In genomic region chr9:125405938-125406811, GRCh38 we compare ENCODE assay signal across 14 cellular contexts.
DNase-seq lines count a peak whose midpoint lies in the region; ATAC-seq and TF ChIP-seq lines count a peak whose summit lies in the region.
"Had no signal": no experiment of that assay in that cellular context is flagged by ENCODE, and none has a peak within 500 bp of the region (broad histone marks: within the 10 kb centered on the region; RNA-seq: fewer than 3 reads in every experiment).

No MANE protein-coding gene starts in this region.

- H2AFZ ChIP-seq in GM23248, result no peak overlapping the region
- H2AFZ ChIP-seq in neuronal stem cell (ENCODE audit: low read length), result no peak overlapping the region

- intact Hi-C loops in upper lobe of right lung (cut with DNase I), result loop anchor here (10.0 kb wide), 2 partner anchors 229 to 829 kb away; no protein-coding TSS in a partner anchor

- no peak overlapping the region for H4K8ac ChIP-seq in neuronal stem cell (ENCODE audit: low read depth, low read length)

- no peaks in the 10 kb centered on the region for H3F3A ChIP-seq in GM23248 (ENCODE audit: insufficient read depth)

- H2BK12ac ChIP-seq in neuronal stem cell (ENCODE audit: low read length), result peak overlapping the region; percentile 77

- TF ChIP-seq CTCF in cardiac fibroblast (IDR thresholded peaks at IDR 0.05; ENCODE audit: low read depth, low read length), result no peak
- no peak for TF ChIP-seq CTCF in upper lobe of right lung (IDR thresholded peaks at IDR 0.05)

- peak overlapping the region; percentile 13 for H2BK15ac ChIP-seq in neuronal stem cell (ENCODE audit: low read length)

- peak overlapping the region; percentile 0 for H3K4ac ChIP-seq in neuronal stem cell (ENCODE audit: low read length)

- no peaks in the 10 kb centered on the region for H3K79me2 ChIP-seq in GM23248 (ENCODE audit: insufficient read depth)

- DNase-seq in GM23248 (peak; percentile 35), NCI-H69 (lab: John Stamatoyannopoulos, UW) (peak; percentile 27), cardiac fibroblast (ENCODE audit: low read depth in 2 of 2) (peak; percentile 13 to 71), neuronal stem cell (ENCODE audit: low spot score) (no peak), NCI-H1436 (lab: John Stamatoyannopoulos, UW) (no peak), upper lobe of right lung (no peak)
- DNase-seq: adrenal gland, DMS 273 treated with DMSO at 0.1 percent for 48 hours, H7, left colon, natural killer cell, NCI-H2107, Peyer's patch had no signal

- no peak overlapping the region for H3K27ac ChIP-seq in GM23248
- no peak overlapping the region for H3K27ac ChIP-seq in neuronal stem cell (replicated peaks; ENCODE audit: low read length)
- no peak overlapping the region for H3K27ac ChIP-seq in upper lobe of right lung
- H3K27ac ChIP-seq: adrenal gland, Peyer's patch had no signal

- H3K9ac ChIP-seq in GM23248 (no peak overlapping the region), neuronal stem cell (ENCODE audit: low read depth, low read length, poor library complexity) (peak overlapping the region; percentile 47)

- H4K91ac ChIP-seq in neuronal stem cell (ENCODE audit: low read depth, low read length, poor library complexity), result peak overlapping the region; percentile 85

- H3K9me3 ChIP-seq in GM23248 (ENCODE audit: low read depth) (no peaks in the 10 kb centered on the region), neuronal stem cell (replicated peaks in 1 of 2; ENCODE audit: control insufficient read depth in 2 of 2, insufficient read depth in 1 of 2, low read depth in 1 of 2, low read length in 2 of 2) (peaks cover 0 to 3% of the 10 kb centered on the region in 2 donors), upper lobe of right lung (no peaks in the 10 kb centered on the region)
- H3K9me3 ChIP-seq: adrenal gland, Peyer's patch had no signal

- peak overlapping the region; percentile 90 for H2AK5ac ChIP-seq in neuronal stem cell (ENCODE audit: low read depth, low read length)

- H4K20me1 ChIP-seq in GM23248 (ENCODE audit: insufficient read depth), result no peaks in the 10 kb centered on the region

- H3K4me2 ChIP-seq in GM23248 (ENCODE audit: unreplicated experiment) (no peak overlapping the region), neuronal stem cell (ENCODE audit: insufficient read depth, low read length, poor library complexity, severe bottlenecking) (no peak overlapping the region)

- H3K4me1 ChIP-seq in GM23248 (ENCODE audit: insufficient read depth) (no peaks in the 10 kb centered on the region), neuronal stem cell (ENCODE audit: control insufficient read depth in 2 of 2, insufficient read depth in 1 of 2, low read depth in 1 of 2, low read length in 2 of 2) (peaks cover 0 to 5% of the 10 kb centered on the region in 2 donors), upper lobe of right lung (peaks cover 4% of the 10 kb centered on the region)

- no peak overlapping the region for H2BK120ac ChIP-seq in neuronal stem cell (ENCODE audit: low read depth, low read length)

- peaks cover 2% of the 10 kb centered on the region for H3K79me1 ChIP-seq in neuronal stem cell (ENCODE audit: low read depth, low read length)

- H3K9me2 ChIP-seq in GM23248 (ENCODE audit: insufficient read depth), result no peaks in the 10 kb centered on the region

- H3K4me3 ChIP-seq in GM23248 (no peak overlapping the region), cardiac fibroblast (replicated peaks in 1 of 2; ENCODE audit: low read depth in 2 of 2, low read length in 2 of 2) (no peak overlapping the region), neuronal stem cell (ENCODE audit: low read length in 2 of 2) (no peak overlapping the region), upper lobe of right lung (no peak overlapping the region)
- H3K4me3 ChIP-seq: adrenal gland, Peyer's patch had no signal

- H3K18ac ChIP-seq in neuronal stem cell (ENCODE audit: low read length), result peak overlapping the region; percentile 83

- H3K27me3 ChIP-seq in GM23248 (replicated peaks; ENCODE audit: insufficient read depth), result no peaks in the 10 kb centered on the region
- peaks cover 0 to 12% (median 12%) of the 10 kb centered on the region in 3 experiments for H3K27me3 ChIP-seq in neuronal stem cell (ENCODE audit: control insufficient read depth in 3 of 3, insufficient read depth in 3 of 3, low read depth in 1 of 3, low read length in 3 of 3)
- H3K27me3 ChIP-seq in upper lobe of right lung, result no peaks in the 10 kb centered on the region
- H3K27me3 ChIP-seq: adrenal gland, Peyer's patch had no signal

- no peak for ATAC-seq in upper lobe of right lung
- ATAC-seq in HG02763 (IDR thresholded peaks at IDR 0.05; ENCODE audit: unreplicated experiment), result no peak
- ATAC-seq: left colon, natural killer cell had no signal

- no peak overlapping the region for H3K14ac ChIP-seq in neuronal stem cell (ENCODE audit: low read length)

- peak overlapping the region; percentile 69 for H3K23ac ChIP-seq in neuronal stem cell (ENCODE audit: low read depth, low read length, poor library complexity)

- H2BK5ac ChIP-seq in neuronal stem cell (ENCODE audit: low read length), result peak overlapping the region; percentile 13

- 93% methylated on average over 15 of the region's 15 CpGs for WGBS in GM23248 (ENCODE audit: low coverage in 1 of 2, low lambda C conversion rate in 2 of 2, missing lambda C conversion rate in 2 of 2), 2 experiments
- no CpG with 5 or more reads among the region's 15 CpGs for WGBS in neuronal stem cell (ENCODE audit: extremely low coverage in 2 of 2, insufficient read length in 2 of 2, insufficient replicate concordance in 1 of 2), 2 donors

- H3K36me3 ChIP-seq in GM23248 (ENCODE audit: low read depth) (no peaks in the 10 kb centered on the region), neuronal stem cell (replicated peaks in 1 of 2; ENCODE audit: control insufficient read depth in 2 of 2, insufficient read depth in 2 of 2, low read length in 2 of 2) (no peaks in the 10 kb centered on the region), upper lobe of right lung (no peaks in the 10 kb centered on the region)
- H3K36me3 ChIP-seq: adrenal gland, Peyer's patch had no signal

- in situ Hi-C loops in GM23248 (cut with MboI), result loop anchor here (10.0 kb wide), 1 partner anchor 819 kb away; no protein-coding TSS in a partner anchor

Comparison
In these comparisons a context has a peak if more than half of its experiments do, and no peak if none do; other contexts are left out.
1. DNase-seq: peak in GM23248 (single experiment), NCI-H69 (single experiment) and cardiac fibroblast (2 of 2); none in neuronal stem cell (single experiment), NCI-H1436 (single experiment) and upper lobe of right lung (single experiment).